Comparison of ENCODE assay signal across 1 cellular context in the genomic region with DNA sequence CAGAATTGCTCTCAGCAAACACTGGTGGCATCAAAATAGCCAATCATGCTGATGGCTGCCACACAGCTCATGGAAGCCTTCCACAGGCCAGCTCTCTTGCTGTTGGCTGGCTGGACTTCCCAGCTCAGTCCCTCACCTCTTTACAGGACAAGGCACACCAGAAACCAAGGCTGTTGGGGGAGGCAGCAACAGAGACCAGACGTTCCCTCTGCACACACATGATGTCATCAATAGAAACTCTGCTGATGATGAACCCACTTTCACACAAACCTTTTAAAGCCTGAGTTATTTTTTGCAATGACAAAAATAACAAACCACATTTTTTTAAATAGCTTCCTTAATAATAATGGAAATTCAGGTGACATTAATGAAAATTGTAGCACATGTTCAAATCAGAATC.
TF ChIP-seq lines count a peak whose summit lies in the region.

No MANE protein-coding gene starts in this region.

TF ChIP-seq in SK-N-SH, 30 proteins besides CTCF, POLR2A, EP300 and RAD21 (continued from another document):
- TF ChIP-seq TCF12 (IDR thresholded peaks at IDR 0.05) (no peak), FOSL2 (IDR thresholded peaks at IDR 0.05; ENCODE audit: borderline replicate concordance, low read depth) (no peak), NFIC (IDR thresholded peaks at IDR 0.05; ENCODE audit: borderline replicate concordance) (no peak)
